ENCODE assay signal across 11 cellular contexts in genomic region chr12:116537149-116537904, GRCh38. TPM values are rescaled to one million over a fixed set of nuclear protein-coding genes. Genes with fewer than 3 reads are reported as not detected.
DNase-seq lines count a peak whose midpoint lies in the region; ATAC-seq, FAIRE-seq and TF ChIP-seq lines count a peak whose summit lies in the region.
"Had no signal": no experiment of that assay in that cellular context is flagged by ENCODE, and none has a peak within 500 bp of the region (broad histone marks: within the 10 kb centered on the region; RNA-seq: fewer than 3 reads in every experiment).

No MANE protein-coding gene starts in this region.

- POLR2A ChIA-PET in HepG2 (lab: Yijun Ruan, JAX): no interaction called here

- no peaks in the 10 kb centered on the region for H3K9me3 ChIP-seq in HepG2 (ENCODE audit: low read length)

- H3K4me2 ChIP-seq in HepG2 (ENCODE audit: low read depth, low read length): no peak overlapping the region

- peak overlapping the region in 2 of 5 experiments; percentile 32 to 56 for H3K4me3 Mint-ChIP-seq in brain

- H3K27ac Mint-ChIP-seq in brain: peak overlapping the region; percentile 31 to 93 (median 75)

- in situ Hi-C loops in HepG2 (cut with HindIII; ENCODE audit: extremely low pct_ligation_motif_present, low pct_unique_long_range_greater_than_20kb): no loop called here

- H3K4me3 ChIP-seq in HepG2 (replicated peaks in 1 of 3; ENCODE audit: insufficient read depth in 1 of 3, low read depth in 2 of 3, low read length in 3 of 3): no peak overlapping the region

- no peak overlapping the region for H3K9ac ChIP-seq in HepG2 (ENCODE audit: insufficient read depth, low read depth, low read length)

- H3K27me3 Mint-ChIP-seq in brain: peaks cover 7% of the 10 kb centered on the region

- H3K27me3 ChIP-seq in HepG2 (ENCODE audit: control insufficient read depth in 1 of 2, insufficient read depth in 2 of 2, low read length in 2 of 2): peaks cover 8 to 60% of the 10 kb centered on the region in 2 experiments; a peak in 4 of 5 replicates

- no peaks in the 10 kb centered on the region; the same call in 1 of the 2 replicates for H4K20me1 ChIP-seq in HepG2 (ENCODE audit: insufficient read depth, low read length)

- FAIRE-seq in HepG2 (lab: Jason Lieb, UNC): no peak

- ATAC-seq in GM19395 (IDR thresholded peaks at IDR 0.05; ENCODE audit: unreplicated experiment): peak; percentile 35
- peak; percentile 17 for ATAC-seq in HG03135 (IDR thresholded peaks at IDR 0.05; ENCODE audit: unreplicated experiment)
- ATAC-seq in HepG2: no peak

- CTCF ChIA-PET in HepG2 (lab: Yijun Ruan, JAX; ENCODE audit: low intra/inter-chr PET ratio, low total read pairs): no interaction called here

- H3K36me3 Mint-ChIP-seq in brain: peaks cover 3% of the 10 kb centered on the region

- WGBS in HepG2 (ENCODE audit: low lambda C conversion rate): 56% methylated on average over 15 of the region's 15 CpGs

- no peaks in the 10 kb centered on the region for H3K36me3 ChIP-seq in HepG2 (replicated peaks in 1 of 2; ENCODE audit: control insufficient read depth in 1 of 2, insufficient read depth in 2 of 2, low read length in 2 of 2)

- no peak overlapping the region for H3K27ac ChIP-seq in HepG2 (ENCODE audit: extremely low read length, insufficient read depth, low read length)

- H3K4me1 Mint-ChIP-seq in brain: peaks cover 67% of the 10 kb centered on the region

- no peak overlapping the region for H2AFZ ChIP-seq in HepG2 (ENCODE audit: low read length)

- intact Hi-C loops in HepG2 (cut with micrococcal nuclease; ENCODE audit: unreplicated experiment): no loop called here

- TF ChIP-seq EP300 in HepG2 (IDR thresholded peaks at IDR 0.05; ENCODE audit: low read depth in 2 of 2, low read length in 2 of 2) (no peak), HepG2 (CRISPR knock-in tag; IDR thresholded peaks at IDR 0.05; ENCODE audit: borderline replicate concordance) (no peak)

- H3K4me1 ChIP-seq in HepG2 (ENCODE audit: insufficient read depth, low read length): 0 out of 2 replicates have a peak, but pooled peaks cover 9% of the 10 kb centered on the region

- H3K9me3 Mint-ChIP-seq in brain: peaks cover 0 to 2% (median 0%) of the 10 kb centered on the region in 5 experiments

- no peak for TF ChIP-seq POLR2A in HepG2 (IDR thresholded peaks at IDR 0.05; ENCODE audit: insufficient read depth in 1 of 2, low read depth in 2 of 2, low read length in 2 of 2)

- H3K79me2 ChIP-seq in HepG2 (ENCODE audit: insufficient read depth, low read length): no peaks in the 10 kb centered on the region

- TF ChIP-seq CTCF in brain (conservative IDR thresholded peaks at IDR 0.05) (no peak), HepG2 (CRISPR knock-in tag; IDR thresholded peaks at IDR 0.05) (no peak)

- no peak for TF ChIP-seq RAD21 in HepG2 (CRISPR knock-in tag; IDR thresholded peaks at IDR 0.05)

- no TSS peak for BruUV-seq in HepG2 (replicated peaks; lab: Mats Ljungman, UMichigan)

- DNase-seq in Daoy (ENCODE audit: low read depth): peak; percentile 51
- no peak for DNase-seq in HPDE6-E6E7 (ENCODE audit: extremely low spot score)
- DNase-seq in HepG2 (ENCODE audit: low spot score): no peak
- no peak for DNase-seq in hepatic stellate cell (ENCODE audit: low spot score)
- DNase-seq in NK-92 treated with Interleukin-12 subunit alpha and Interleukin-12 subunit beta, amount 100 ng/mL, for 24 hours (lab: John Stamatoyannopoulos, UW): no peak
- DNase-seq: anterior cingulate cortex, COR-L47, GOT3 had no signal

TF ChIP-seq in HepG2, 621 proteins besides CTCF, POLR2A, EP300 and RAD21:
- TF ChIP-seq ARNT (IDR thresholded peaks at IDR 0.05): no peak

RNA-seq across cellular contexts. Expression of gene MAP1LC3B2, which starts 21.9 kb away (rescaled TPM):
- 0.17 TPM in 1 of 2 replicates, not detected in the other for total RNA-seq in Daoy (2014; rRNA removed; shearing (Covaris generic))
- polyA plus RNA-seq in brain (ENCODE audit: insufficient read depth, low read depth, low replicate concordance) (4.2 TPM), HepG2 (2011; rRNA removed) (2.1 and 2.2 TPM in 2 replicates)
- 0.60 and 0.70 TPM in 2 replicates for total RNA-seq in HepG2 (2016; rRNA removed; fragmentation: Illumina TruSeq; extraction: Trizol)
- 0.62 TPM in 1 of 2 replicates, not detected in the other for total RNA-seq in HepG2 (2016; cell fraction: cytosol; rRNA removed; fragmentation: Illumina TruSeq; extraction: Trizol; ENCODE audit: low read depth)
- total RNA-seq in HepG2 (2016; cell fraction: insoluble cytoplasmic fraction; rRNA removed; fragmentation: Illumina TruSeq; extraction: Trizol): 0.84 and 0.98 TPM in 2 replicates
- total RNA-seq in HepG2 (2016; cell fraction: membrane; rRNA removed; fragmentation: Illumina TruSeq; extraction: Trizol): not detected in 2 replicates
- total RNA-seq in HepG2 (2016; cell fraction: nucleus; rRNA removed; fragmentation: Illumina TruSeq; extraction: Trizol): 0.81 TPM in 1 of 2 replicates, not detected in the other
- polyA plus RNA-seq in HepG2 (2011; cell fraction: cytosol; rRNA removed): 0.27 and 1.1 TPM in 2 replicates
- polyA plus RNA-seq in HepG2 (2011; cell fraction: nucleus; rRNA removed): 0.38 TPM in 1 of 2 replicates, not detected in the other
- 6.8 and 8.0 TPM in 2 replicates for polyA plus RNA-seq in HepG2 (2012)
- 0.40 and 1.3 TPM in 2 replicates for polyA plus RNA-seq in HepG2 (2016; cell fraction: cytosol; fragmentation: Illumina TruSeq; extraction: Trizol; ENCODE audit: low read depth)
- polyA plus RNA-seq in HepG2 (2016; cell fraction: insoluble cytoplasmic fraction; fragmentation: Illumina TruSeq; extraction: Trizol; ENCODE audit: low read depth): 2.8 and 3.3 TPM in 2 replicates
- polyA plus RNA-seq in HepG2 (2016; cell fraction: membrane; fragmentation: Illumina TruSeq; extraction: Trizol; ENCODE audit: low read depth): 0.83 and 1.4 TPM in 2 replicates
- polyA plus RNA-seq in HepG2 (2016; cell fraction: nucleus; fragmentation: Illumina TruSeq; extraction: Trizol; ENCODE audit: insufficient read depth, low read depth): 1.6 and 1.9 TPM in 2 replicates
- 0.46 and 0.84 TPM in 2 replicates for polyA minus RNA-seq in HepG2 (2011; rRNA and poly(A)+ RNA removed; ENCODE audit: low replicate concordance)
- not detected in 2 replicates for polyA minus RNA-seq in HepG2 (2011; cell fraction: cytosol; rRNA and poly(A)+ RNA removed)
- not detected in 2 replicates for polyA minus RNA-seq in HepG2 (2011; cell fraction: nucleus; rRNA and poly(A)+ RNA removed)
